13 cellular contexts compared by ENCODE assay signal in genomic region chrX:1165535-1166196, GRCh38. TPM values are rescaled to one million over a fixed set of nuclear protein-coding genes. Genes with fewer than 3 reads are reported as not detected.
DNase-seq lines count a peak whose midpoint lies in the region; ATAC-seq, FAIRE-seq and TF ChIP-seq lines count a peak whose summit lies in the region.
"Had no signal": no experiment of that assay in that cellular context is flagged by ENCODE, and none has a peak within 500 bp of the region (broad histone marks: within the 10 kb centered on the region; RNA-seq: fewer than 3 reads in every experiment).

No MANE protein-coding gene starts in this region.

- ATAC-seq in activated CD4-positive, alpha-beta T cell treated with anti-CD3 and anti-CD28 coated beads for 36 hours: peak; percentile 37

- H3K36me3 Mint-ChIP-seq in activated CD4-positive, alpha-beta T cell treated with anti-CD3 and anti-CD28 coated beads for 36 hours (ENCODE audit: low read depth): no peaks in the 10 kb centered on the region
- H3K36me3 Mint-ChIP-seq in progenitor cell of endocrine pancreas (ENCODE audit: insufficient read depth): no peaks in the 10 kb centered on the region

- in situ Hi-C loops in KBM-7 (cut with MboI; ENCODE audit: low pct_unique_long_range_greater_than_20kb, low sequenced_read_pairs): no loop called here

- no peak for TF ChIP-seq POLR2A in GM12892 (IDR thresholded peaks at IDR 0.05; ENCODE audit: low read depth, low read length)

- peak overlapping the region; percentile 30 for H3K4me3 Mint-ChIP-seq in activated CD4-positive, alpha-beta T cell treated with anti-CD3 and anti-CD28 coated beads for 36 hours
- H3K4me3 Mint-ChIP-seq in progenitor cell of endocrine pancreas (ENCODE audit: low read depth): no peak overlapping the region

- H3K27ac Mint-ChIP-seq in activated CD4-positive, alpha-beta T cell treated with anti-CD3 and anti-CD28 coated beads for 36 hours: peak overlapping the region; percentile 31
- peak overlapping the region; percentile 84 for H3K27ac Mint-ChIP-seq in progenitor cell of endocrine pancreas

- no peak for FAIRE-seq in GM12892 (lab: Jason Lieb, UNC)
- FAIRE-seq: A204.1 had no signal

- POLR2A ChIA-PET in activated CD4-positive, alpha-beta T cell treated with anti-CD3 and anti-CD28 coated beads for 36 hours (lab: Charles Lee): no interaction called here

- no peaks in the 10 kb centered on the region for H3K9me3 Mint-ChIP-seq in activated CD4-positive, alpha-beta T cell treated with anti-CD3 and anti-CD28 coated beads for 36 hours (ENCODE audit: low read depth)
- H3K9me3 Mint-ChIP-seq in progenitor cell of endocrine pancreas (ENCODE audit: low read depth): no peaks in the 10 kb centered on the region

- CTCF ChIA-PET in activated CD4-positive, alpha-beta T cell treated with anti-CD3 and anti-CD28 coated beads for 36 hours (lab: Charles Lee): no interaction called here

- H3K4me3 ChIP-seq in choroid plexus epithelial cell (ENCODE audit: low read depth, low read length): no peak overlapping the region
- H3K4me3 ChIP-seq: breast epithelium had no signal

- H3K27me3 Mint-ChIP-seq in activated CD4-positive, alpha-beta T cell treated with anti-CD3 and anti-CD28 coated beads for 36 hours: peaks cover 6% of the 10 kb centered on the region
- peaks cover 8% of the 10 kb centered on the region for H3K27me3 Mint-ChIP-seq in progenitor cell of endocrine pancreas

- DNase-seq in activated CD4-positive, alpha-beta T cell treated with anti-CD3 and anti-CD28 coated beads for 36 hours: peak; percentile 39
- DNase-seq in activated CD4-positive, alpha-beta T cell treated with anti-CD3 and anti-CD28 coated beads for 1 hour: no peak
- DNase-seq in KBM-7 (peak; percentile 98), choroid plexus epithelial cell (ENCODE audit: low read depth) (peak; percentile 5), progenitor cell of endocrine pancreas (ENCODE audit: low spot score, unreplicated experiment) (no peak), NCI-H1105 treated with DMSO at 0.1 percent for 48 hours (lab: John Stamatoyannopoulos, UW) (no peak), NCI-H1092 (lab: John Stamatoyannopoulos, UW) (no peak), GM12892 (ENCODE audit: insufficient read length) (no peak)
- DNase-seq: HCEC 1CT, NCI-H446 treated with DMSO at 0.1 percent for 48 hours, nucleus accumbens had no signal

- TF ChIP-seq CTCF in choroid plexus epithelial cell (conservative IDR thresholded peaks at IDR 0.05; ENCODE audit: low read depth, low read length) (no peak), progenitor cell of endocrine pancreas (IDR thresholded peaks at IDR 0.05; ENCODE audit: unreplicated experiment) (no peak)

- H3K4me1 Mint-ChIP-seq in activated CD4-positive, alpha-beta T cell treated with anti-CD3 and anti-CD28 coated beads for 36 hours: peaks cover 10% of the 10 kb centered on the region
- peaks cover 26% of the 10 kb centered on the region for H3K4me1 Mint-ChIP-seq in progenitor cell of endocrine pancreas (ENCODE audit: low read depth)

- intact Hi-C loops in activated CD4-positive, alpha-beta T cell treated with anti-CD3 and anti-CD28 coated beads for 36 hours (cut with DNase I, micrococcal nuclease): loop anchor here in 1 of 2 experiments (5.0 kb wide), 1 partner anchor 77 kb away; no protein-coding TSS in a partner anchor

RNA-seq across cellular contexts. Expression of gene CRLF2, which starts 46.8 kb away (rescaled TPM):
- 1 to 10 TPM; 1.3 to 1.7 TPM for total RNA-seq in activated CD4-positive, alpha-beta T cell treated with anti-CD3 and anti-CD28 coated beads for 36 hours
- 0.31 TPM in 1 of 2 replicates, not detected in the other for total RNA-seq in progenitor cell of endocrine pancreas
- polyA plus RNA-seq in GM12892 (2012; ENCODE audit: missing spikeins): 1.2 TPM

Comparison
In these comparisons a context has a peak if more than half of its experiments do, and no peak if none do; other contexts are left out.
1. DNase-seq: peak in activated CD4-positive, alpha-beta T cell treated with anti-CD3 and anti-CD28 coated beads for 36 hours (single experiment), KBM-7 (single experiment) and choroid plexus epithelial cell (single experiment); none in activated CD4-positive, alpha-beta T cell treated with anti-CD3 and anti-CD28 coated beads for 1 hour (single experiment), progenitor cell of endocrine pancreas (single experiment), NCI-H1105 treated with DMSO at 0.1 percent for 48 hours (single experiment), NCI-H1092 (single experiment) and GM12892 (single experiment).